ENCODE assay signal across 8 cellular contexts in the genomic region with DNA sequence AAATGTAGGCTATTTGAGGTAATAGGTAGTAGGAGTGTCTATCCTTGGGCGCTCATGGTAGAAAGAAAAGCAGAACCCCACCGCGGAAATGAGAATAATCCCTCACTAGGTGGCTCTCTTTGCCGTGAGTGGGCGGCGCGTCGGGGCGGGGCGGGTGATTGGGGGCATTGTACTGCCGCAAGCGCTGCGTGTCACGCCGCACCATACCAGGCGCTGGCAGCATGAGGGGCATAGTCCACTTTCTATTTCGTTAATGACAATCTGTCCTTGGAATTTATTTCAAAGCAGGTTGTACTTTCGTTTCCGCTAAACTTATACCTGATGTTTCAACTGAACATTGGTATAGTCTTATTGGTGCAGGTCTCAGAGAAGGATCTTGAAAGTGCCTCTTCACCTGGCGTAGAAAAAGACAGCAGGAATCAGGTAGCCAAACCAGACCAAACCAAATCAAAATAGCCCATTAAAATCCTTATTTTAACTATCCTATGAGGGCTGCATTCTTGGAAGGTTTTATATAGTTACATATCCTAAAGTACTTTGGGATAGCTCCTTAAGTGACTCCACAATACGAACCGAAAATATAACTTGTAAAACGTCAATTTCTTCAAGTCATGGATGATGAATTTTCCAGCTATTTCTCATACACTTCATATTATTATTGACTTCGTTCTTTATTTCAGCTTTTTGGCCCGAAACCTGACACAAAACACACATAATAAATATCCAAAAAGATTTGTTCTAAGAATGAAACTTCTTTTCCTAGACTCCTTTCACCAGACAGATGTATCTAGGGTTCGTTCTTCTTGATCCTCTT. TPM values are rescaled to one million over a fixed set of nuclear protein-coding genes. Genes with fewer than 3 reads are reported as not detected.
DNase-seq lines count a peak whose midpoint lies in the region; ATAC-seq and TF ChIP-seq lines count a peak whose summit lies in the region.

No MANE protein-coding gene starts in this region.

- no peaks in the 10 kb centered on the region for H3K36me3 ChIP-seq in ascending aorta
- H3K36me3 ChIP-seq in hepatocyte (replicated peaks; ENCODE audit: insufficient read depth, low read depth), result no peaks in the 10 kb centered on the region

- peak; percentile 45 for TF ChIP-seq CTCF in GM12873 (IDR thresholded peaks at IDR 0.05; ENCODE audit: insufficient read depth, low read depth, low read length, missing control alignments)
- TF ChIP-seq CTCF in ascending aorta (IDR thresholded peaks at IDR 0.05), result peak; percentile 5 to 63 (median 51)
- TF ChIP-seq CTCF in hepatocyte (IDR thresholded peaks at IDR 0.05; ENCODE audit: poor library complexity), result peak; percentile 61
- TF ChIP-seq CTCF in retinal pigment epithelial cell (conservative IDR thresholded peaks at IDR 0.05; ENCODE audit: low read depth, low read length), result peak; percentile 45

- peak; percentile 38 for ATAC-seq in HG02885 (IDR thresholded peaks at IDR 0.05; ENCODE audit: poor library complexity, unreplicated experiment)

- DNase-seq in NCI-H1930 (lab: John Stamatoyannopoulos, UW), result peak; percentile 79 to 85
- peak; percentile 84 for DNase-seq in T-helper 22 cell (ENCODE audit: low read depth)
- DNase-seq in ascending aorta (ENCODE audit: low spot score in 2 of 2), result peak; percentile 41 to 93
- DNase-seq in hepatocyte (ENCODE audit: low spot score), result peak; percentile 92
- DNase-seq in retinal pigment epithelial cell (ENCODE audit: low read depth), result peak; percentile 22
- no peak for DNase-seq in epidermal melanocyte (ENCODE audit: insufficient read length, low spot score)

- H4K20me1 ChIP-seq in hepatocyte (ENCODE audit: insufficient read depth, poor library complexity, severe bottlenecking), result peaks cover 20% of the 10 kb centered on the region

- peaks cover 28% of the 10 kb centered on the region for H3K79me2 ChIP-seq in hepatocyte

- peak overlapping the region; percentile 85 for H3K4me2 ChIP-seq in hepatocyte

- H2AFZ ChIP-seq in hepatocyte, result peak overlapping the region; percentile 86

- peak overlapping the region; percentile 64 to 95 for H3K4me3 ChIP-seq in ascending aorta
- H3K4me3 ChIP-seq in hepatocyte, result peak overlapping the region; percentile 78
- peak overlapping the region; percentile 84 for H3K4me3 ChIP-seq in retinal pigment epithelial cell (ENCODE audit: low read length)

- H3K27me3 ChIP-seq in ascending aorta (no peaks in the 10 kb centered on the region), hepatocyte (no peaks in the 10 kb centered on the region)

- no peaks in the 10 kb centered on the region for H3K9me2 ChIP-seq in hepatocyte (replicated peaks; ENCODE audit: insufficient read depth)

- H3K27ac ChIP-seq in ascending aorta, result peak overlapping the region; percentile 88 to 89
- peak overlapping the region; percentile 99 for H3K27ac ChIP-seq in hepatocyte

- peaks cover 5 to 12% of the 10 kb centered on the region in 2 donors for H3K4me1 ChIP-seq in ascending aorta
- peaks cover 7% of the 10 kb centered on the region for H3K4me1 ChIP-seq in hepatocyte (ENCODE audit: insufficient read depth)

- H3K9me3 ChIP-seq in ascending aorta, result no peaks in the 10 kb centered on the region
- no peaks in the 10 kb centered on the region for H3K9me3 ChIP-seq in hepatocyte (ENCODE audit: low read depth)

- intact Hi-C loops in ascending aorta (cut with DNase I), result loop anchor here (1.0 to 10.0 kb wide), 10 partner anchors 73 to 1847 kb away; partner anchors contain the start of genes C1orf21, DHX9, GLUL and IVNS1ABP

- WGBS in hepatocyte (ENCODE audit: low lambda C conversion rate, missing lambda C conversion rate), result 1% methylated on average over 26 of the region's 26 CpGs

RNA-seq across cellular contexts. Expression of gene SMG7, which starts 1.9 kb away (rescaled TPM):
- total RNA-seq in ascending aorta, result 26.4 TPM
- 28.8 and 39.5 TPM in 2 replicates for total RNA-seq in hepatocyte
- 22.3 and 28.1 TPM in 2 replicates for polyA plus RNA-seq in hepatocyte

RNA-seq across cellular contexts. Expression of gene NMNAT2, which starts 52.2 kb away (rescaled TPM):
- total RNA-seq in ascending aorta (0.53 TPM), hepatocyte (0.88 and 1.00 TPM in 2 replicates)
- 0.66 and 0.99 TPM in 2 replicates for polyA plus RNA-seq in hepatocyte
